In the genomic region with DNA sequence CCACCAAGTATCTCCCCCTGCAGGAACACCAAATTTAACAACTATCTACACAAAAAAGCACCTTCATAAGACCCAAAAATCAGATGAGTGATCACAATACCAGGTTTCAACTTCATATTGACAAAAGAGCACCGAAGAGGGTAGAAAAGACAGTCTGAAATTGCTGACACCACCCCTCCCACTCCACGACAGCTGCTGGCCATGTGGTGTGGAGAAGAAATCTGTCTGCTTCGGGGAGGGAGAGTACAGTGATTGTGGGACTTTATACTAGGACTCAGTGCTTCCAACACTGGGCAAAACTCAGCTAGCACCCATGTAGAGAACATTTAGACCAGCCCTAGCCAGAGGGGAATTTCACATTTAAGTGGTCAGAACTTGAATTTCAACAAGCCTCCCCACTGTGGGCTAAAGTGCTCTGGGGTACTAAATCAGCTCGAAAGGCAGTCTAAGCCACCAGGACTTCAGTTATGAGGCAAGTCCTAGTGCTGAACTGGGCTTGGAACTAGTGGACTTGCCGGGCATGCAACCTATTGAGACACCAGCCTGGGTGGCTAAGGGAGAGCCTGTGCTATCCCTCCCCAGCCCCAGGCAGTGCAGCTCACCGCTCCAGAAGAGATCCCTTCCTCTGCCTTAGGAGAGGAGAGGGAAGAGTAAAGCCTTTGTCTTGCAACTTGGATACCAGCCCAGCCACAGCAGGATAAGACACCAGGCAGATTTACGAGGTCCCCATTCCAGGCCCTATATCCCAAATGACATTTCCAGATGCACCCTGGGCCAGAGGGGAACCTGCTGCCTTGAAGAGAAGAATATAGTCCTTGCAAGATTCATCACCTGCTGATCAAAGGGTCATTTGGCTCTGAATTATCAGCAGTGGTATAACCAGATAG, we compare ENCODE assay signal across 22 cellular contexts. TPM values are rescaled to one million over a fixed set of nuclear protein-coding genes. Genes with fewer than 3 reads are reported as not detected.
A peak's percentile ranks its signal among the peaks of the same experiment; 100 is the strongest.
DNase-seq lines count a peak whose midpoint lies in the region; ATAC-seq and TF ChIP-seq lines count a peak whose summit lies in the region.
"Had no signal": no experiment of that assay in that cellular context is flagged by ENCODE, and none has a peak within 500 bp of the region (broad histone marks: within the 10 kb centered on the region; RNA-seq: fewer than 3 reads in every experiment).

No MANE protein-coding gene starts in this region.

- no peaks in the 10 kb centered on the region for H3K27me3 Mint-ChIP-seq in progenitor cell of endocrine pancreas

- H3K4me1 Mint-ChIP-seq in progenitor cell of endocrine pancreas (ENCODE audit: low read depth) = peaks cover 33% of the 10 kb centered on the region
- H3K4me1 Mint-ChIP-seq: activated CD4-positive, alpha-beta T cell treated with anti-CD3 and anti-CD28 coated beads for 36 hours had no signal

- H3K36me3 Mint-ChIP-seq in progenitor cell of endocrine pancreas (ENCODE audit: insufficient read depth) = no peaks in the 10 kb centered on the region

- peak in 2 of 3 experiments; percentile 7 to 67 for DNase-seq in NCI-H1417 (lab: John Stamatoyannopoulos, UW)
- no peak for DNase-seq in NCI-H1417 treated with DMSO at 0.1 percent for 48 hours (lab: John Stamatoyannopoulos, UW)
- DNase-seq in M059J (ENCODE audit: low read depth) = peak; percentile 25
- DNase-seq in progenitor cell of endocrine pancreas (ENCODE audit: low spot score, unreplicated experiment) = no peak
- DNase-seq in NCI-H187 (lab: John Stamatoyannopoulos, UW) = no peak
- DNase-seq: activated CD4-positive, alpha-beta T cell treated with anti-CD3 and anti-CD28 coated beads for 36 hours; body of pancreas; colonic mucosa; hippocampal formation; MV-4-11; NCI-H2029; NCI-H510A treated with DMSO at 0.1 percent for 48 hours; occipital lobe; retina; SW 1271; upper lobe of right lung had no signal

- no peak overlapping the region for H3K4me3 Mint-ChIP-seq in progenitor cell of endocrine pancreas (ENCODE audit: low read depth)
- H3K4me3 Mint-ChIP-seq: activated CD4-positive, alpha-beta T cell treated with anti-CD3 and anti-CD28 coated beads for 36 hours had no signal

- peak overlapping the region; percentile 8 for H3K27ac Mint-ChIP-seq in progenitor cell of endocrine pancreas
- H3K27ac Mint-ChIP-seq: activated CD4-positive, alpha-beta T cell treated with anti-CD3 and anti-CD28 coated beads for 36 hours; activated naive CD4-positive, alpha-beta T cell treated with anti-CD3 and anti-CD28 coated beads, Interleukin-2, amount 50 U/mL, for 72 hours had no signal

- peak; percentile 28 for ATAC-seq in esophagus mucosa
- ATAC-seq in GM18517 (IDR thresholded peaks at IDR 0.05; ENCODE audit: unreplicated experiment) = no peak
- ATAC-seq in GM18502 (IDR thresholded peaks at IDR 0.05; ENCODE audit: poor library complexity, unreplicated experiment) = no peak
- ATAC-seq: activated CD4-positive, alpha-beta T cell treated with anti-CD3 and anti-CD28 coated beads for 36 hours; activated naive CD4-positive, alpha-beta T cell treated with anti-CD3 and anti-CD28 coated beads, Interleukin-2, amount 50 U/mL, for 72 hours; body of pancreas; K562; upper lobe of right lung had no signal

- H3K9me3 Mint-ChIP-seq in progenitor cell of endocrine pancreas (ENCODE audit: low read depth) = peaks cover 20% of the 10 kb centered on the region
- H3K9me3 Mint-ChIP-seq: activated naive CD4-positive, alpha-beta T cell treated with anti-CD3 and anti-CD28 coated beads, Interleukin-2, amount 50 U/mL, for 72 hours had no signal

- TF ChIP-seq CTCF in progenitor cell of endocrine pancreas (IDR thresholded peaks at IDR 0.05; ENCODE audit: unreplicated experiment) = no peak

RNA-seq across cellular contexts. Expression of a gene that starts 44.6 kb away (rescaled TPM):
- total RNA-seq in M059J (2014; rRNA removed; shearing (Covaris generic)) = not detected in 2 replicates
- total RNA-seq in esophagus mucosa = not detected
- total RNA-seq in progenitor cell of endocrine pancreas = not detected in 2 replicates
- total RNA-seq: activated CD4-positive, alpha-beta T cell treated with anti-CD3 and anti-CD28 coated beads for 36 hours; activated naive CD4-positive, alpha-beta T cell treated with anti-CD3 and anti-CD28 coated beads, Interleukin-2, amount 50 U/mL, for 72 hours; body of pancreas; colonic mucosa; K562; lower leg skin; occipital lobe; upper lobe of right lung had no signal

Comparison
In these comparisons a context has a peak if more than half of its experiments do, and no peak if none do; other contexts are left out.
1. DNase-seq: peak in NCI-H1417 (2 of 3) and M059J (single experiment); none in NCI-H1417 treated with DMSO at 0.1 percent for 48 hours (single experiment), progenitor cell of endocrine pancreas (single experiment) and NCI-H187 (0 of 2).